ENCODE assay signal across 8 cellular contexts in genomic region chr20:31720486-31721407, GRCh38. TPM values are rescaled to one million over a fixed set of nuclear protein-coding genes. Genes with fewer than 3 reads are reported as not detected.
DNase-seq lines count a peak whose midpoint lies in the region; ATAC-seq and TF ChIP-seq lines count a peak whose summit lies in the region.

No MANE protein-coding gene starts in this region.

- H3K4me2 ChIP-seq in parathyroid adenoma (ENCODE audit: low read length), result peak overlapping the region; percentile 90

- ATAC-seq in heart right ventricle (no peak), Right ventricle myocardium superior (ENCODE audit: poor library complexity) (no peak), HG03196 (IDR thresholded peaks at IDR 0.05; ENCODE audit: unreplicated experiment) (no peak), HG02840 (IDR thresholded peaks at IDR 0.05; ENCODE audit: low FRiP score, unreplicated experiment) (no peak)

- peak in 2 of 9 donors; percentile 8 to 14 for TF ChIP-seq CTCF in heart right ventricle (IDR thresholded peaks at IDR 0.05)
- no peak for TF ChIP-seq CTCF in WI38 (IDR thresholded peaks at IDR 0.05; ENCODE audit: low read depth, low read length)
- TF ChIP-seq CTCF in esophagus squamous epithelium (IDR thresholded peaks at IDR 0.05), result no peak
- TF ChIP-seq CTCF in parathyroid adenoma (IDR thresholded peaks at IDR 0.05), result no peak

- H3K27ac ChIP-seq in heart right ventricle, result peak overlapping the region; percentile 96 to 100 (median 99)
- H3K27ac ChIP-seq in esophagus squamous epithelium, result peak overlapping the region; percentile 97 to 98 (median 98)
- peak overlapping the region; percentile 97 for H3K27ac ChIP-seq in parathyroid adenoma

- intact Hi-C loops in heart right ventricle (cut with DNase I), result loop anchor here in 7 of 10 donors (2.0 to 10.0 kb wide), 6 partner anchors 53 to 158 kb away; no protein-coding TSS in a partner anchor
- intact Hi-C loops in Right ventricle myocardium superior (cut with DNase I), result loop anchor here (5.0 kb wide), 1 partner anchor 148 kb away; no protein-coding TSS in a partner anchor
- intact Hi-C loops in esophagus squamous epithelium (cut with DNase I), result loop anchor here (5.0 to 10.0 kb wide), 2 partner anchors 58 to 156 kb away; no protein-coding TSS in a partner anchor

- no peaks in the 10 kb centered on the region for H3K9me3 ChIP-seq in heart right ventricle
- no peaks in the 10 kb centered on the region for H3K9me3 ChIP-seq in esophagus squamous epithelium
- no peaks in the 10 kb centered on the region for H3K9me3 ChIP-seq in parathyroid adenoma (ENCODE audit: control insufficient read depth, low read length)

- 15% methylated on average over 7 of the region's 7 CpGs for WGBS in heart right ventricle, 2 donors
- 24 to 30% methylated on average over 3 to 5 of the region's 7 CpGs for WGBS in esophagus squamous epithelium, 2 donors

- H3K36me3 ChIP-seq in heart right ventricle (peaks cover 0 to 52% (median 0%) of the 10 kb centered on the region in 9 donors), esophagus squamous epithelium (peaks cover 0 to 16% (median 4%) of the 10 kb centered on the region in 3 donors), parathyroid adenoma (ENCODE audit: control insufficient read depth, insufficient read depth, low read length) (no peaks in the 10 kb centered on the region)

- no peak overlapping the region for H3K9ac ChIP-seq in parathyroid adenoma

- H3K79me2 ChIP-seq in parathyroid adenoma, result peaks cover 19% of the 10 kb centered on the region

- H3K4me1 ChIP-seq in heart right ventricle (peaks cover 10 to 67% (median 55%) of the 10 kb centered on the region in 9 donors), esophagus squamous epithelium (peaks cover 49 to 73% (median 61%) of the 10 kb centered on the region in 3 donors), parathyroid adenoma (peaks cover 21% of the 10 kb centered on the region)

- H2AFZ ChIP-seq in parathyroid adenoma, result no peak overlapping the region

- DNase-seq in heart right ventricle (no peak), Right ventricle myocardium superior (no peak), esophagus squamous epithelium (lab: John Stamatoyannopoulos, UW) (no peak), NCI-H748 treated with DMSO at 0.1 percent for 48 hours (lab: John Stamatoyannopoulos, UW) (no peak)

- H3K27me3 ChIP-seq in heart right ventricle (no peaks in the 10 kb centered on the region), esophagus squamous epithelium (no peaks in the 10 kb centered on the region), parathyroid adenoma (ENCODE audit: control insufficient read depth, insufficient read depth, low read length) (no peaks in the 10 kb centered on the region)

- H3K4me3 ChIP-seq in heart right ventricle (peak overlapping the region; percentile 64 to 93 (median 81)), WI38 (ENCODE audit: low read depth, low read length) (peak overlapping the region; percentile 77), esophagus squamous epithelium (peak overlapping the region; percentile 68 to 90 (median 80)), parathyroid adenoma (ENCODE audit: low read depth, low read length) (peak overlapping the region; percentile 86)

- no peak for TF ChIP-seq POLR2A in esophagus squamous epithelium (IDR thresholded peaks at IDR 0.05)

RNA-seq across cellular contexts. Expression of gene BCL2L1, which starts 1.9 kb away (rescaled TPM):
- total RNA-seq in heart right ventricle (10 to 100 TPM; 34.7 to 97.4 (median 45.9) TPM), Right ventricle myocardium superior (48.7 TPM), esophagus squamous epithelium (100 to 1,000 TPM in 1 of 4 donors, 10 to 100 TPM in 3; 65.4 to 105 (median 90.1) TPM)
- 100 to 1,000 TPM in 1 of 2 donors, 10 to 100 TPM in 1; 35.2 to 128 TPM for polyA plus RNA-seq in heart right ventricle

RNA-seq across cellular contexts. Expression of gene TPX2, which starts 18.3 kb away (rescaled TPM):
- total RNA-seq in heart right ventricle, result 1 to 10 TPM in 4 of 10 donors, under 1 TPM in 6; 0.17 to 9.6 (median 0.85) TPM
- under 1 TPM; 0.29 to 0.72 TPM for polyA plus RNA-seq in heart right ventricle
- total RNA-seq in Right ventricle myocardium superior, result 0.97 TPM
- total RNA-seq in esophagus squamous epithelium, result 10 to 100 TPM; 11.4 to 47.1 (median 18.2) TPM
